ENCODE assay signal across 21 cellular contexts in genomic region chr16:79050063-79050462, GRCh38.
"Had no signal": no experiment of that assay in that cellular context is flagged by ENCODE, and none has a peak within 500 bp of the region (broad histone marks: within the 10 kb centered on the region; RNA-seq: fewer than 3 reads in every experiment).

No MANE protein-coding gene starts in this region.

- H3K27ac ChIP-seq: left lung, testis, transverse colon had no signal

- ATAC-seq: activated CD8-positive, alpha-beta T cell treated with anti-CD3 and anti-CD28 coated beads for 36 hours; activated naive CD4-positive, alpha-beta T cell treated with anti-CD3 and anti-CD28 coated beads, Interleukin-2, amount 50 U/mL, for 72 hours; activated T-cell treated with anti-CD3 and anti-CD28 coated beads, Interleukin-2, amount 50 U/mL, for 4 hours; activated T-helper 17 cell treated with anti-CD3 and anti-CD28 coated beads, Interleukin-2, amount 50 U/mL, for 72 hours; left lung; mucosa of descending colon; sciatic nerve; stimulated activated naive CD8-positive, alpha-beta T cell treated with anti-CD3 and anti-CD28 coated beads, Interleukin-15, Interleukin-2, amounts not matched to agents 100 U/mL and 50 U/mL, for 24 hours had no signal

- H3K9me3 ChIP-seq: left lung, testis, transverse colon had no signal

- H3K27me3 ChIP-seq: left lung, testis, transverse colon had no signal

- H3K9me3 Mint-ChIP-seq: activated CD8-positive, alpha-beta T cell treated with anti-CD3 and anti-CD28 coated beads for 36 hours; activated T-cell treated with anti-CD3 and anti-CD28 coated beads, Interleukin-2, amount 50 U/mL, for 4 hours; activated T-helper 17 cell treated with anti-CD3 and anti-CD28 coated beads, Interleukin-2, amount 50 U/mL, for 72 hours; nephron had no signal

- H3K4me3 Mint-ChIP-seq: activated CD8-positive, alpha-beta T cell treated with anti-CD3 and anti-CD28 coated beads for 36 hours; activated T-cell treated with anti-CD3 and anti-CD28 coated beads, Interleukin-2, amount 50 U/mL, for 4 hours; activated T-helper 17 cell treated with anti-CD3 and anti-CD28 coated beads, Interleukin-2, amount 50 U/mL, for 72 hours; nephron had no signal

- DNase-seq: activated CD4-positive, alpha-beta T cell treated with anti-CD3 and anti-CD28 coated beads, Interleukin-2, amount 50 U/mL, for 1 hour; activated CD4-positive, CD25-positive, alpha-beta regulatory T cell treated with anti-CD3 and anti-CD28 coated beads, Interleukin-2, amount 50 U/mL, for 72 hours; activated CD8-positive, alpha-beta T cell treated with anti-CD3 and anti-CD28 coated beads for 36 hours; activated T-cell treated with anti-CD3 and anti-CD28 coated beads, Interleukin-2, amount 50 U/mL, for 4 hours; dermis blood vessel endothelial cell; effector CD4-positive, alpha-beta T cell; erythroblast; left lung; mucosa of descending colon; stimulated activated CD4-positive, alpha-beta T cell treated with anti-CD3 and anti-CD28 coated beads, Interleukin-12 subunit alpha, Interleukin-12 subunit beta, amount 100 ng/mL, for 4 hours; stimulated activated CD4-positive, alpha-beta T cell treated with anti-CD3 and anti-CD28 coated beads, Interleukin-4, amount 100 ng/mL, for 1 hour; stimulated activated naive CD8-positive, alpha-beta T cell treated with anti-CD3 and anti-CD28 coated beads, Interleukin-15, Interleukin-2, amounts not matched to agents 100 U/mL and 50 U/mL, for 24 hours; T-helper 2 cell; testis; transverse colon had no signal

- H3K36me3 Mint-ChIP-seq: activated naive CD4-positive, alpha-beta T cell treated with anti-CD3 and anti-CD28 coated beads, Interleukin-2, amount 50 U/mL, for 72 hours had no signal

- H3K4me3 ChIP-seq: left lung, lung, mucosa of descending colon, skin epidermis, testis, transverse colon had no signal

- H3K4me1 Mint-ChIP-seq: nephron had no signal

- H3K27ac Mint-ChIP-seq: activated CD8-positive, alpha-beta T cell treated with anti-CD3 and anti-CD28 coated beads for 36 hours; activated T-helper 17 cell treated with anti-CD3 and anti-CD28 coated beads, Interleukin-2, amount 50 U/mL, for 72 hours; nephron had no signal

- H3K4me1 ChIP-seq: left lung had no signal

- H3K27me3 Mint-ChIP-seq: activated CD8-positive, alpha-beta T cell treated with anti-CD3 and anti-CD28 coated beads for 36 hours; activated T-helper 17 cell treated with anti-CD3 and anti-CD28 coated beads, Interleukin-2, amount 50 U/mL, for 72 hours had no signal

- H3K36me3 ChIP-seq: left lung, transverse colon had no signal
